In the genomic region with DNA sequence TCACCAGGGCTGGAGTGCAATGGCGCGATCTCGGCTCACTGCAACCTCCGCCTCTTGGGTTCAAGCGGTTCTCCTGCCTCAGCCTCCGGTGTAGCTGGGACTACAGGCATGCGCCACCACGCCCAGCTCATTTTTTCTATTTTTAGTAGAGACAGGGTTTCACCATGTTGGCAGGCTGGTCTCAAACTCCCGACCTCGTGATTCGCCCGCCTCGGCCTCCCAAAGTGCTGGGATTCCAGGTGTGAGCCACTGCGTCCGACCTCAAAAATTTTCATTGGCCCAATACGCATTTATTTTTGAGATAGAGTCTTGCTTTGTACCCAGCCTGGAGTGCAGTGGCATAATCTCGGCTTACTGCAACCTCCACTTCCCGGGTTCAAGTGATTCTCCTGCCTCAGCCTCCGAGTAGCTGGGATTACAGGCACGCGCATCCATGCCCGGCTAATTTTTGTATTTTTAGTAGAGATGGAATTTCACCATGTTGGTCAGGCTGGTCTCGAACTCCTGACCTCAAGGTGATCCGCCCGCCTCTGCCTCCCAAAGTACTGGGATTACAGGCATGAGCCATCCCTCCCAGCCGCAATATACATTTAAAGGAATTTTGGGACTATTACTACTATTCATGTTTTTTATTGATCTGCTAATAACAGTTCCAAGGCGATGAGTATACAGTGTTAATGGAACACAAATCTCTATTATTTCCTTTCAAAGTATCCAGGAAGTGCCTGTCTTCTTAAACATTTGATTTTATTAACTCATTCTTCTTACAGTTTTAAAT, we compare ENCODE assay signal across 8 cellular contexts. TPM values are rescaled to one million over a fixed set of nuclear protein-coding genes. Genes with fewer than 3 reads are reported as not detected.
DNase-seq lines count a peak whose midpoint lies in the region; ATAC-seq and TF ChIP-seq lines count a peak whose summit lies in the region.
"Not testable (repeated sequence)": the region's sequence is repeated elsewhere in the genome, so short reads cannot be mapped to it uniquely, and the experiment has no call there.

No MANE protein-coding gene starts in this region.

- not testable (repeated sequence) for H3K56ac ChIP-seq in IMR-90 (ENCODE audit: extremely low read depth, insufficient read depth, low read length)

- H3K4me1 Mint-ChIP-seq in CD14-positive monocyte (peaks cover 40% of the 10 kb centered on the region), neural progenitor cell (peaks cover 21% of the 10 kb centered on the region)
- peaks cover 22% of the 10 kb centered on the region for H3K4me1 Mint-ChIP-seq in activated naive CD8-positive, alpha-beta T cell (ENCODE audit: low read depth)

- 0 out of 2 replicates have a peak overlapping the region, but pooled peaks have one; percentile 17 for H3K23ac ChIP-seq in IMR-90 (ENCODE audit: low read depth, low read length)

- POLR2A ChIA-PET in IMR-90 (lab: Charles Lee; ENCODE audit: unreplicated experiment), result not testable (repeated sequence)
- POLR2A ChIA-PET in SK-N-SH (lab: Yijun Ruan, JAX), result interaction anchor here (2.0 kb wide), 1 partner anchor 14 kb away, joined by 6 read pairs; no protein-coding TSS in a partner anchor

- H4K5ac ChIP-seq in IMR-90 (ENCODE audit: low read depth, low read length), result not testable (repeated sequence)

- peaks cover 0 to 20% of the 10 kb centered on the region in 2 experiments; a peak in 2 of 4 replicates for H3K79me1 ChIP-seq in IMR-90 (ENCODE audit: low read depth in 1 of 2, low read length in 2 of 2)

- dilution Hi-C loops in IMR-90 (cut with HindIII; ENCODE audit: low sequenced_read_pairs, unreplicated experiment), result not testable (repeated sequence)

- peak overlapping the region in 1 of 2 experiments; percentile 92; a peak in 1 of 4 replicates for H4K8ac ChIP-seq in IMR-90 (ENCODE audit: low read depth in 2 of 2, low read length in 2 of 2)

- not testable (repeated sequence) for ATAC-seq in IMR-90 (ENCODE audit: low read depth)

- not testable (repeated sequence) for TF ChIP-seq CTCF in CD14-positive monocyte (IDR thresholded peaks at IDR 0.05); IMR-90 (conservative IDR thresholded peaks at IDR 0.05; ENCODE audit: low read depth, low read length); SK-N-SH (IDR thresholded peaks at IDR 0.05); neural progenitor cell (IDR thresholded peaks at IDR 0.05); suprapubic skin (IDR thresholded peaks at IDR 0.05)

- not testable (repeated sequence) for H2BK120ac ChIP-seq in IMR-90 (ENCODE audit: low read depth, low read length)

- not testable (repeated sequence) for H3K18ac ChIP-seq in IMR-90 (ENCODE audit: low read depth, low read length)

- peak overlapping the region; percentile 90 for H2BK5ac ChIP-seq in IMR-90 (ENCODE audit: low read depth, low read length, poor library complexity, severe bottlenecking)

- not testable (repeated sequence) for H3K9me1 ChIP-seq in IMR-90 (ENCODE audit: insufficient read depth, low read length)

- TF ChIP-seq RAD21 in IMR-90 (IDR thresholded peaks at IDR 0.05; ENCODE audit: low read length); SK-N-SH (IDR thresholded peaks at IDR 0.05; ENCODE audit: low read length): not testable (repeated sequence)

- not testable (repeated sequence) for H2AK9ac ChIP-seq in IMR-90 (replicated peaks; ENCODE audit: low read depth, low read length, poor library complexity)

- not testable (repeated sequence) for H3K36me3 Mint-ChIP-seq in CD14-positive monocyte; activated naive CD8-positive, alpha-beta T cell
- peaks cover 11% of the 10 kb centered on the region for H3K36me3 Mint-ChIP-seq in neural progenitor cell

- not testable (repeated sequence) for H3K4ac ChIP-seq in IMR-90 (ENCODE audit: low read depth, low read length)

- H3F3A ChIP-seq in SK-N-SH (replicated peaks; ENCODE audit: insufficient read depth) (peaks cover 34% of the 10 kb centered on the region), neural progenitor cell (ENCODE audit: low read depth) (peaks cover 38% of the 10 kb centered on the region)

- H3K9ac ChIP-seq in IMR-90 (ENCODE audit: low read depth, low read length) (peak overlapping the region; percentile 87), SK-N-SH (peak overlapping the region; percentile 89; the same call in 1 of the 2 replicates), iPS-18a (ENCODE audit: low read length) (peak overlapping the region; percentile 97)
- H3K9ac ChIP-seq in neural progenitor cell, result not testable (repeated sequence)

- H3K9me2 ChIP-seq in SK-N-SH, result not testable (repeated sequence)

- CTCF ChIA-PET in IMR-90 (lab: Yijun Ruan, JAX) (interaction anchor here (0.7 kb wide), 1 partner anchor 77 kb away, joined by 4 read pairs; no protein-coding TSS in a partner anchor), SK-N-SH (lab: Yijun Ruan, JAX) (interaction anchor here (0.7 to 1.7 kb wide), 3 partner anchors 12 to 18 kb away, joined by 3 to 4 read pairs (median 3); no protein-coding TSS in a partner anchor)

- intact Hi-C loops in CD14-positive monocyte (cut with micrococcal nuclease); IMR-90 (cut with micrococcal nuclease): not testable (repeated sequence)

- H4K20me1 ChIP-seq in IMR-90 (ENCODE audit: insufficient read depth, low read length), result peaks cover 33% of the 10 kb centered on the region
- peaks cover 19% of the 10 kb centered on the region for H4K20me1 ChIP-seq in SK-N-SH (ENCODE audit: insufficient read depth)
- peaks cover 15% of the 10 kb centered on the region for H4K20me1 ChIP-seq in neural progenitor cell (ENCODE audit: low read depth)

- not testable (repeated sequence) for BruUV-seq in IMR-90 (replicated peaks; lab: Mats Ljungman, UMichigan)

- H3K4me2 ChIP-seq in IMR-90 (ENCODE audit: low read depth, low read length) (peak overlapping the region; percentile 76), SK-N-SH (peak overlapping the region; percentile 85), neural progenitor cell (peak overlapping the region; percentile 82)

- not testable (repeated sequence) for H3K36me3 ChIP-seq in IMR-90 (ENCODE audit: control insufficient read depth, insufficient read depth, low read length); effector memory CD4-positive, alpha-beta T cell (ENCODE audit: control insufficient read depth, insufficient read depth, low read length); iPS-18a (ENCODE audit: control insufficient read depth, low read depth, low read length); neural progenitor cell; suprapubic skin
- H3K36me3 ChIP-seq in SK-N-SH (replicated peaks in 1 of 2; ENCODE audit: control insufficient read depth in 1 of 2, insufficient read depth in 2 of 2, low read length in 1 of 2), result peaks cover 5 to 15% of the 10 kb centered on the region in 2 experiments

- H3K4me3 Mint-ChIP-seq in CD14-positive monocyte, result peak overlapping the region; percentile 97 to 98
- peak overlapping the region; percentile 91 for H3K4me3 Mint-ChIP-seq in activated naive CD8-positive, alpha-beta T cell
- peak overlapping the region; percentile 98 for H3K4me3 Mint-ChIP-seq in neural progenitor cell

- H4K91ac ChIP-seq in IMR-90 (ENCODE audit: insufficient read depth, low read depth, low read length), result not testable (repeated sequence)

- not testable (repeated sequence) for H3K9me3 Mint-ChIP-seq in CD14-positive monocyte; activated naive CD8-positive, alpha-beta T cell (ENCODE audit: low read depth); neural progenitor cell

- H3K27ac ChIP-seq in IMR-90 (ENCODE audit: insufficient read depth, low read length) (peak overlapping the region; percentile 84; the same call in 1 of the 2 replicates), SK-N-SH (ENCODE audit: low read depth in 2 of 2, low read length in 1 of 2) (peak overlapping the region; percentile 98 to 100), suprapubic skin (peak overlapping the region; percentile 99)
- H3K27ac ChIP-seq in effector memory CD4-positive, alpha-beta T cell (ENCODE audit: insufficient read depth, low read length, poor library complexity, severe bottlenecking), result peak overlapping the region; percentile 97
- not testable (repeated sequence) for H3K27ac ChIP-seq in iPS-18a (ENCODE audit: low read length); neural progenitor cell

- DNase-seq in CD14-positive monocyte (ENCODE audit: low spot score); IMR-90; SK-N-SH; effector memory CD4-positive, alpha-beta T cell; neural progenitor cell (ENCODE audit: low spot score); suprapubic skin (ENCODE audit: low spot score in 2 of 2): not testable (repeated sequence)

- H3K4me3 ChIP-seq in IMR-90 (ENCODE audit: insufficient read depth, low read depth, low read length), result peak overlapping the region; percentile 56; the same call in 1 of the 2 replicates
- H3K4me3 ChIP-seq in SK-N-SH (ENCODE audit: low read depth in 2 of 2, low read length in 1 of 2), result peak overlapping the region; percentile 85 to 90; a peak in 2 of 4 replicates
- H3K4me3 ChIP-seq in effector memory CD4-positive, alpha-beta T cell (ENCODE audit: insufficient read depth, low read depth, low read length, poor library complexity, severe bottlenecking), result peak overlapping the region; percentile 99
- peak overlapping the region; percentile 94 for H3K4me3 ChIP-seq in iPS-18a (ENCODE audit: low read length)
- H3K4me3 ChIP-seq in neural progenitor cell, result peak overlapping the region; percentile 84
- H3K4me3 ChIP-seq in suprapubic skin, result peak overlapping the region; percentile 81

- TF ChIP-seq POLR2A in IMR-90 (IDR thresholded peaks at IDR 0.05; ENCODE audit: low read depth, low read length); suprapubic skin (IDR thresholded peaks at IDR 0.05): not testable (repeated sequence)

- not testable (repeated sequence) for H2BK15ac ChIP-seq in IMR-90 (ENCODE audit: low read depth, low read length)

- H3K79me2 ChIP-seq in SK-N-SH (ENCODE audit: insufficient read depth), result peaks cover 51% of the 10 kb centered on the region
- peaks cover 45% of the 10 kb centered on the region for H3K79me2 ChIP-seq in neural progenitor cell (ENCODE audit: low read depth)

- not testable (repeated sequence) for H2AFZ ChIP-seq in IMR-90 (replicated peaks; ENCODE audit: low read length, poor library complexity); neural progenitor cell (replicated peaks)
- H2AFZ ChIP-seq in SK-N-SH (ENCODE audit: low read depth), result peak overlapping the region; percentile 89

- H3K27ac Mint-ChIP-seq in CD14-positive monocyte, result peak overlapping the region in 6 of 7 donors; percentile 95 to 99 (median 99)
- peak overlapping the region; percentile 99 for H3K27ac Mint-ChIP-seq in activated naive CD8-positive, alpha-beta T cell
- H3K27ac Mint-ChIP-seq in neural progenitor cell, result not testable (repeated sequence)

- not testable (repeated sequence) for H3K4me1 ChIP-seq in IMR-90 (ENCODE audit: control insufficient read depth, insufficient read depth, low read length)
- peaks cover 10 to 18% of the 10 kb centered on the region in 2 experiments; a peak in 3 of 4 replicates for H3K4me1 ChIP-seq in SK-N-SH (ENCODE audit: control insufficient read depth in 1 of 2, insufficient read depth in 2 of 2, low read depth in 1 of 2, low read length in 1 of 2)
- peaks cover 12% of the 10 kb centered on the region for H3K4me1 ChIP-seq in effector memory CD4-positive, alpha-beta T cell (ENCODE audit: control insufficient read depth, insufficient read depth, low read length, poor library complexity, severe bottlenecking)
- peaks cover 20% of the 10 kb centered on the region for H3K4me1 ChIP-seq in iPS-18a (ENCODE audit: control insufficient read depth, low read depth, low read length)
- H3K4me1 ChIP-seq in neural progenitor cell, result peaks cover 18% of the 10 kb centered on the region
- H3K4me1 ChIP-seq in suprapubic skin, result peaks cover 28% of the 10 kb centered on the region

- H3K9me3 ChIP-seq in IMR-90 (ENCODE audit: control insufficient read depth, insufficient read depth, low read length); SK-N-SH; effector memory CD4-positive, alpha-beta T cell (ENCODE audit: control insufficient read depth, low read length); iPS-18a (ENCODE audit: control insufficient read depth, low read depth, low read length); neural progenitor cell (ENCODE audit: low read depth); suprapubic skin: not testable (repeated sequence)

- H3K14ac ChIP-seq in IMR-90 (replicated peaks; ENCODE audit: low read depth, low read length), result not testable (repeated sequence)

- not testable (repeated sequence) for H2BK20ac ChIP-seq in IMR-90 (ENCODE audit: low read depth, low read length)

- not testable (repeated sequence) for H3K27me3 Mint-ChIP-seq in CD14-positive monocyte (ENCODE audit: low read depth in 3 of 3); activated naive CD8-positive, alpha-beta T cell; neural progenitor cell (ENCODE audit: insufficient read depth, low read depth)

- 97% methylated on average over 12 of the region's 27 CpGs; no CpG with 5 or more reads in 1 of the 2 experiments for WGBS in IMR-90 (ENCODE audit: extremely low coverage in 2 of 2, insufficient read length in 1 of 2), 2 experiments
- 97% methylated on average over 27 of the region's 27 CpGs for WGBS in SK-N-SH (ENCODE audit: low lambda C conversion rate)
- 92% methylated on average over 27 of the region's 27 CpGs for WGBS in suprapubic skin

- not testable (repeated sequence) for H3K27me3 ChIP-seq in IMR-90 (ENCODE audit: control insufficient read depth, insufficient read depth, low read length); SK-N-SH (ENCODE audit: insufficient read depth); effector memory CD4-positive, alpha-beta T cell (replicated peaks; ENCODE audit: control insufficient read depth, insufficient read depth, low read length, poor library complexity, severe bottlenecking); iPS-18a (ENCODE audit: control insufficient read depth, insufficient read depth, low read length); neural progenitor cell; suprapubic skin

- not testable (repeated sequence) for H2AK5ac ChIP-seq in IMR-90 (ENCODE audit: low read depth, low read length)

- not testable (repeated sequence) for TF ChIP-seq EP300 in SK-N-SH (IDR thresholded peaks at IDR 0.05; ENCODE audit: borderline replicate concordance in 1 of 2, low read depth in 1 of 2, low read length in 1 of 2); suprapubic skin (IDR thresholded peaks at IDR 0.05)

- in situ Hi-C loops in IMR-90 (cut with MboI; ENCODE audit: low sequenced_read_pairs), result not testable (repeated sequence)

RNA-seq across cellular contexts. Expression of gene LUC7L2, which starts 1.8 kb away (rescaled TPM):
- polyA plus RNA-seq in CD14-positive monocyte, result 10 to 100 TPM; 24.7 to 26.8 TPM
- total RNA-seq in IMR-90 (2012; rRNA removed), result 14.9 and 30.6 TPM in 2 replicates
- polyA plus RNA-seq in IMR-90 (2012; rRNA removed), result 31.8 and 45.8 TPM in 2 replicates
- polyA plus RNA-seq in IMR-90 (2012; cell fraction: cytosol; rRNA removed), result 5.9 and 6.8 TPM in 2 replicates
- 33.4 and 106 TPM in 2 replicates for polyA plus RNA-seq in IMR-90 (2012; cell fraction: nucleus; rRNA removed; ENCODE audit: low replicate concordance)
- polyA plus RNA-seq in SK-N-SH (2012; rRNA removed), result 45.7 and 50.7 TPM in 2 replicates
- 40.3 and 50.3 TPM in 2 replicates for polyA plus RNA-seq in SK-N-SH (2012; cell fraction: cytosol; rRNA removed)
- 136 and 151 TPM in 2 replicates for polyA plus RNA-seq in SK-N-SH (2012; cell fraction: nucleus; rRNA removed)
- total RNA-seq in neural progenitor cell (ENCODE audit: low replicate concordance), result 77.5 and 111 TPM in 2 replicates
- 100 to 1,000 TPM in 1 of 4 donors, 10 to 100 TPM in 3; 39.7 to 115 (median 51.5) TPM for total RNA-seq in suprapubic skin

RNA-seq across cellular contexts. Expression of gene FMC1, which starts 16.8 kb away (rescaled TPM):
- polyA plus RNA-seq in CD14-positive monocyte, result 10 to 100 TPM; 39.0 to 39.4 TPM
- total RNA-seq in IMR-90 (2012; rRNA removed), result 6.1 and 6.4 TPM in 2 replicates
- polyA plus RNA-seq in IMR-90 (2012; rRNA removed), result 11.9 and 12.6 TPM in 2 replicates
- 12.7 and 17.5 TPM in 2 replicates for polyA plus RNA-seq in IMR-90 (2012; cell fraction: cytosol; rRNA removed)
- polyA plus RNA-seq in IMR-90 (2012; cell fraction: nucleus; rRNA removed; ENCODE audit: low replicate concordance), result 3.9 and 5.0 TPM in 2 replicates
- polyA plus RNA-seq in SK-N-SH (2012; rRNA removed), result 59.0 and 59.9 TPM in 2 replicates
- polyA plus RNA-seq in SK-N-SH (2012; cell fraction: cytosol; rRNA removed), result 56.8 and 60.1 TPM in 2 replicates
- 17.6 and 24.0 TPM in 2 replicates for polyA plus RNA-seq in SK-N-SH (2012; cell fraction: nucleus; rRNA removed)
- total RNA-seq in neural progenitor cell (ENCODE audit: low replicate concordance), result 8.1 and 16.9 TPM in 2 replicates
- 10 to 100 TPM in 1 of 4 donors, 1 to 10 TPM in 3; 5.2 to 11.8 (median 7.8) TPM for total RNA-seq in suprapubic skin
